ENCODE assay signal across 12 cellular contexts in the genomic region with DNA sequence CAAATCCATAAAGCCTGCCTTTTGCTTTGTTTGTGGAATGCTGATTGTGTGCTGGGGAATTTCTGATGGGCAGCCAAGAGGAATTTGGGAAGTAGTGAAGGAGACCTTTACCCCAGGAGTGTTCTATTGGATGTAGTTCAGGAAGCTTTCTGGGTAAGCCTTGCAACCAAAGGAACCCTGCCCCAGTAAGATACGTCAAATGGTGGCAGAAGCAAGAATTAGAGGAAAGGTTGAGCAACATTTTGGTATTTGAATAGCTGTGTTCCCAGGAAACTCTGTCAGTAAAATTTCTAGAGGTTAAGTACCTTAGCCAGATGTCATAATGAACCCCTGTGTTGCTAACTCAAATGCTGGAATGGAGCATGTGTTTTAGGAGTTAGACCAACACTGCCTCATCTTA. TPM values are rescaled to one million over a fixed set of nuclear protein-coding genes. Genes with fewer than 3 reads are reported as not detected.
DNase-seq lines count a peak whose midpoint lies in the region; ATAC-seq and TF ChIP-seq lines count a peak whose summit lies in the region.
"Had no signal": no experiment of that assay in that cellular context is flagged by ENCODE, and none has a peak within 500 bp of the region (broad histone marks: within the 10 kb centered on the region; RNA-seq: fewer than 3 reads in every experiment).

No MANE protein-coding gene starts in this region.

- CTCF ChIA-PET in activated CD4-positive, alpha-beta memory T cell treated with anti-CD3 and anti-CD28 coated beads for 36 hours (lab: Charles Lee), result no interaction called here

- no peak overlapping the region for H2AFZ ChIP-seq in hepatocyte
- H2AFZ ChIP-seq: parathyroid adenoma had no signal

- intact Hi-C loops in sciatic nerve (cut with DNase I) (no loop called here), spleen (cut with DNase I; ENCODE audit: low total_unique reads) (no loop called here)
- intact Hi-C loops in activated CD4-positive, alpha-beta memory T cell treated with anti-CD3 and anti-CD28 coated beads for 36 hours (cut with micrococcal nuclease), result no loop called here

- no peaks in the 10 kb centered on the region for H3K9me3 Mint-ChIP-seq in activated CD4-positive, alpha-beta memory T cell treated with anti-CD3 and anti-CD28 coated beads for 36 hours

- H3K36me3 ChIP-seq in hepatocyte (replicated peaks; ENCODE audit: insufficient read depth, low read depth), result no peaks in the 10 kb centered on the region
- peaks cover 0 to 37% (median 2%) of the 10 kb centered on the region in 6 donors for H3K36me3 ChIP-seq in spleen

- H3K9me2 ChIP-seq in hepatocyte (replicated peaks; ENCODE audit: insufficient read depth), result no peaks in the 10 kb centered on the region

- H3K4me3 ChIP-seq in choroid plexus epithelial cell (ENCODE audit: low read depth, low read length) (no peak overlapping the region), hepatocyte (no peak overlapping the region), spleen (no peak overlapping the region)

- H3K27ac ChIP-seq in hepatocyte, result peak overlapping the region; percentile 38
- H3K27ac ChIP-seq in spleen, result peak overlapping the region in 2 of 8 donors; percentile 37 to 56
- H3K27ac ChIP-seq: parathyroid adenoma, WERI-Rb-1 had no signal

- H3K27me3 ChIP-seq in hepatocyte (no peaks in the 10 kb centered on the region), spleen (replicated peaks in 1 of 7) (no peaks in the 10 kb centered on the region)

- DNase-seq in GM03348 (ENCODE audit: low spot score) (peak; percentile 71), choroid plexus epithelial cell (ENCODE audit: low read depth) (peak; percentile 92), hepatocyte (ENCODE audit: low spot score) (no peak), sciatic nerve (ENCODE audit: low spot score) (no peak), spleen (no peak), DMS79 (lab: John Stamatoyannopoulos, UW) (no peak)
- no peak for DNase-seq in activated CD4-positive, alpha-beta memory T cell treated with anti-CD3 and anti-CD28 coated beads for 36 hours
- DNase-seq: cortex of kidney, NCI-H2081 treated with DMSO at 0.1 percent for 48 hours, WERI-Rb-1 had no signal

- ATAC-seq in sciatic nerve (peak; percentile 89), GM21423 (IDR thresholded peaks at IDR 0.05; ENCODE audit: unreplicated experiment) (no peak)

- H3K4me3 Mint-ChIP-seq in activated CD4-positive, alpha-beta memory T cell treated with anti-CD3 and anti-CD28 coated beads for 36 hours, result no peak overlapping the region

- POLR2A ChIA-PET in activated CD4-positive, alpha-beta memory T cell treated with anti-CD3 and anti-CD28 coated beads for 36 hours (lab: Charles Lee), result no interaction called here

- H4K20me1 ChIP-seq in hepatocyte (ENCODE audit: insufficient read depth, poor library complexity, severe bottlenecking), result peaks cover 37% of the 10 kb centered on the region

- no peaks in the 10 kb centered on the region for H3K27me3 Mint-ChIP-seq in activated CD4-positive, alpha-beta memory T cell treated with anti-CD3 and anti-CD28 coated beads for 36 hours

- no peak overlapping the region for H3K27ac Mint-ChIP-seq in activated CD4-positive, alpha-beta memory T cell treated with anti-CD3 and anti-CD28 coated beads for 36 hours

- TF ChIP-seq POLR2A in spleen (IDR thresholded peaks at IDR 0.05), result no peak

- peaks cover 45% of the 10 kb centered on the region for H3K4me1 Mint-ChIP-seq in activated CD4-positive, alpha-beta memory T cell treated with anti-CD3 and anti-CD28 coated beads for 36 hours (ENCODE audit: low read depth)

- peak overlapping the region; percentile 14 for H3K4me2 ChIP-seq in hepatocyte

- peaks cover 7% of the 10 kb centered on the region for H3K36me3 Mint-ChIP-seq in activated CD4-positive, alpha-beta memory T cell treated with anti-CD3 and anti-CD28 coated beads for 36 hours

- H3K79me2 ChIP-seq in hepatocyte, result peaks cover 96% of the 10 kb centered on the region

- no peaks in the 10 kb centered on the region for H3K9me3 ChIP-seq in hepatocyte (ENCODE audit: low read depth)
- no peaks in the 10 kb centered on the region for H3K9me3 ChIP-seq in spleen

- H3K4me1 ChIP-seq in hepatocyte (ENCODE audit: insufficient read depth), result peaks cover 27% of the 10 kb centered on the region
- H3K4me1 ChIP-seq in spleen, result peaks cover 20 to 80% (median 67%) of the 10 kb centered on the region in 6 donors
- H3K4me1 ChIP-seq: parathyroid adenoma had no signal

- 47% methylated on average over 1 of the region's 1 CpG for WGBS in hepatocyte (ENCODE audit: low lambda C conversion rate, missing lambda C conversion rate)
- 30 to 52% (median 48%) methylated on average over 1 of the region's 1 CpG for WGBS in spleen, 5 donors

- TF ChIP-seq CTCF in choroid plexus epithelial cell (conservative IDR thresholded peaks at IDR 0.05; ENCODE audit: low read depth, low read length) (no peak), hepatocyte (IDR thresholded peaks at IDR 0.05; ENCODE audit: poor library complexity) (no peak), spleen (IDR thresholded peaks at IDR 0.05 in 8 of 11, conservative IDR thresholded peaks at IDR 0.05 in 3 of 11) (no peak)

RNA-seq across cellular contexts. Expression of a gene that starts 6.4 kb away (rescaled TPM):
- total RNA-seq in hepatocyte (188 and 206 TPM in 2 replicates), sciatic nerve (142 TPM), spleen (100 to 1,000 TPM in 1 of 7 donors, 10 to 100 TPM in 6; 47.8 to 109 (median 87.5) TPM)
- polyA plus RNA-seq in hepatocyte (470 and 478 TPM in 2 replicates), spleen (10 to 100 TPM; 64.5 to 78.6 (median 74.6) TPM)
- total RNA-seq in activated CD4-positive, alpha-beta memory T cell treated with anti-CD3 and anti-CD28 coated beads for 36 hours, result 10 to 100 TPM; 53.3 to 56.6 TPM

Comparison
In these comparisons a context has a peak if more than half of its experiments do, and no peak if none do; other contexts are left out.
1. DNase-seq: peak in GM03348 (single experiment) and choroid plexus epithelial cell (single experiment); none in hepatocyte (single experiment), sciatic nerve (single experiment), activated CD4-positive, alpha-beta memory T cell treated with anti-CD3 and anti-CD28 coated beads for 36 hours (single experiment), spleen (single experiment) and DMS79 (single experiment).